10 cellular contexts compared by ENCODE assay signal in the genomic region with DNA sequence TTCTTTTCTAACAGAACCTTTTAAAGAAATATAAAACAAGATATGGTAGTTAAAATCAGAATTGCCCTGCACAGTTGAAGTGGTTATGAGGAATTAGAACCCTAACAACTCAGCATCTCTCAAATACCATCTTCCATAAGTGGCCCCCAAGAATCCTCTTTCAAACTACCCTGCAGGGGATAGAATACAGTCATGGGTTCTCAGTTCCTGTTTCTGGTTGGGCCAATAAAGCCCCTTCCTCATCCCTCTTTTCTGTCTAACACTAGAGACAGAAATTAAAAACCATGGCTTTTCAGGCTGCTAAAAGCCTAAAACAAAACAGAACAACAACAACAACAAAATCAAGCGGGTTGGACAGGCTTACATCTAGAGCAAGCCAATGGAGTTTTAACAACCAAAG. TPM values are rescaled to one million over a fixed set of nuclear protein-coding genes. Genes with fewer than 3 reads are reported as not detected.
DNase-seq lines count a peak whose midpoint lies in the region; ATAC-seq lines count a peak whose summit lies in the region.
"Had no signal": no experiment of that assay in that cellular context is flagged by ENCODE, and none has a peak within 500 bp of the region (broad histone marks: within the 10 kb centered on the region; RNA-seq: fewer than 3 reads in every experiment).

No MANE protein-coding gene starts in this region.

- no peaks in the 10 kb centered on the region for H3K36me3 Mint-ChIP-seq in CD8-positive, alpha-beta memory T cell
- H3K36me3 Mint-ChIP-seq in activated naive CD4-positive, alpha-beta T cell treated with anti-CD3 and anti-CD28 coated beads, Interleukin-2, amount 50 U/mL, for 72 hours, result no peaks in the 10 kb centered on the region
- H3K36me3 Mint-ChIP-seq: IgD-negative memory B cell had no signal

- no peak overlapping the region for H3K27ac Mint-ChIP-seq in CD8-positive, alpha-beta memory T cell
- H3K27ac Mint-ChIP-seq in activated naive CD4-positive, alpha-beta T cell treated with anti-CD3 and anti-CD28 coated beads, Interleukin-2, amount 50 U/mL, for 72 hours, result no peak overlapping the region
- H3K27ac Mint-ChIP-seq: activated CD4-positive, alpha-beta T cell treated with anti-CD3 and anti-CD28 coated beads, Interleukin-2, amount 10 ng/mL, durations not matched to agents 24 days and 14 days had no signal

- no peak overlapping the region for H3K4me3 Mint-ChIP-seq in CD8-positive, alpha-beta memory T cell
- H3K4me3 Mint-ChIP-seq: activated CD4-positive, alpha-beta T cell treated with anti-CD3 and anti-CD28 coated beads, Interleukin-2, amount 10 ng/mL, durations not matched to agents 24 days and 14 days; IgD-negative memory B cell had no signal

- no peaks in the 10 kb centered on the region for H3K36me3 ChIP-seq in CD8-positive, alpha-beta memory T cell (ENCODE audit: insufficient read depth, low read length)
- H3K36me3 ChIP-seq in mesodermal cell (ENCODE audit: control insufficient read depth, insufficient read depth, low read length), result peaks cover 15% of the 10 kb centered on the region

- CTCF ChIA-PET in CD8-positive, alpha-beta memory T cell (lab: Charles Lee), result no interaction called here

- DNase-seq in CD8-positive, alpha-beta memory T cell, result no peak
- DNase-seq in MV-4-11 (lab: John Stamatoyannopoulos, UW), result peak; percentile 55
- DNase-seq in iPS-NIHi11 (ENCODE audit: low spot score), result no peak
- DNase-seq in NCI-H2196 treated with DMSO at 0.1 percent for 48 hours (lab: John Stamatoyannopoulos, UW; ENCODE audit: unreplicated experiment), result no peak
- DNase-seq in NCI-H82 (lab: John Stamatoyannopoulos, UW), result no peak
- DNase-seq in activated naive CD4-positive, alpha-beta T cell treated with anti-CD3 and anti-CD28 coated beads, Interleukin-2, amount 50 U/mL, for 72 hours (ENCODE audit: low spot score in 2 of 2), result no peak
- DNase-seq: activated CD4-positive, alpha-beta T cell treated with anti-CD3 and anti-CD28 coated beads, Interleukin-2, amount 10 ng/mL, durations not matched to agents 24 days and 14 days had no signal

- peaks cover 12 to 16% of the 10 kb centered on the region in 2 donors for H3K27me3 Mint-ChIP-seq in CD8-positive, alpha-beta memory T cell

- H3K27ac ChIP-seq in CD8-positive, alpha-beta memory T cell (ENCODE audit: low read depth, low read length), result peak overlapping the region; percentile 61
- H3K27ac ChIP-seq in mesodermal cell (ENCODE audit: low read depth, low read length, severe bottlenecking), result peak overlapping the region; percentile 95

- POLR2A ChIA-PET in CD8-positive, alpha-beta memory T cell (lab: Charles Lee), result no interaction called here

- no peaks in the 10 kb centered on the region for H3K27me3 ChIP-seq in CD8-positive, alpha-beta memory T cell (ENCODE audit: insufficient read depth, low read length, poor library complexity, severe bottlenecking)

- peak; percentile 28 for ATAC-seq in GM21528 (IDR thresholded peaks at IDR 0.05; ENCODE audit: low FRiP score, unreplicated experiment)
- ATAC-seq in activated naive CD4-positive, alpha-beta T cell treated with anti-CD3 and anti-CD28 coated beads, Interleukin-2, amount 50 U/mL, for 72 hours, result no peak

- no peaks in the 10 kb centered on the region for H3K4me1 ChIP-seq in CD8-positive, alpha-beta memory T cell (ENCODE audit: insufficient read depth, low read length)
- peaks cover 28% of the 10 kb centered on the region for H3K4me1 ChIP-seq in mesodermal cell (ENCODE audit: control insufficient read depth, insufficient read depth, low read length, poor library complexity, severe bottlenecking)

- H3K4me3 ChIP-seq in CD8-positive, alpha-beta memory T cell (ENCODE audit: low read length), result no peak overlapping the region
- no peak overlapping the region for H3K4me3 ChIP-seq in mesodermal cell (ENCODE audit: extremely low read depth, insufficient read depth, low read length, poor library complexity, severe bottlenecking)

- H3K4me1 Mint-ChIP-seq in CD8-positive, alpha-beta memory T cell, result no peaks in the 10 kb centered on the region

- 80 to 83% methylated on average over 1 of the region's 1 CpG for WGBS in mesodermal cell (ENCODE audit: insufficient coverage in 2 of 2), 2 experiments

- no peaks in the 10 kb centered on the region for H3K9me3 Mint-ChIP-seq in CD8-positive, alpha-beta memory T cell
- no peaks in the 10 kb centered on the region for H3K9me3 Mint-ChIP-seq in activated naive CD4-positive, alpha-beta T cell treated with anti-CD3 and anti-CD28 coated beads, Interleukin-2, amount 50 U/mL, for 72 hours
- H3K9me3 Mint-ChIP-seq: activated CD4-positive, alpha-beta T cell treated with anti-CD3 and anti-CD28 coated beads, Interleukin-2, amount 10 ng/mL, durations not matched to agents 24 days and 14 days; IgD-negative memory B cell had no signal

- H3K9me3 ChIP-seq in CD8-positive, alpha-beta memory T cell (ENCODE audit: low read length), result no peaks in the 10 kb centered on the region
- H3K9me3 ChIP-seq in mesodermal cell (ENCODE audit: control insufficient read depth, low read length), result no peaks in the 10 kb centered on the region

RNA-seq across cellular contexts. Expression of gene LCA5, which starts 6.7 kb away (rescaled TPM):
- under 1 TPM; 0.16 to 0.22 TPM for total RNA-seq in CD8-positive, alpha-beta memory T cell
- 0.12 TPM for polyA plus RNA-seq in CD8-positive, alpha-beta memory T cell
- polyA plus RNA-seq in mesodermal cell (2013, experiment 1 of 2), result 9.0 TPM
- 10.2 TPM for polyA plus RNA-seq in mesodermal cell (2013, experiment 2 of 2)
- total RNA-seq in activated naive CD4-positive, alpha-beta T cell treated with anti-CD3 and anti-CD28 coated beads, Interleukin-2, amount 50 U/mL, for 72 hours, result under 1 TPM; 0.29 to 0.68 TPM
